29 cellular contexts compared by ENCODE assay signal in the genomic region with DNA sequence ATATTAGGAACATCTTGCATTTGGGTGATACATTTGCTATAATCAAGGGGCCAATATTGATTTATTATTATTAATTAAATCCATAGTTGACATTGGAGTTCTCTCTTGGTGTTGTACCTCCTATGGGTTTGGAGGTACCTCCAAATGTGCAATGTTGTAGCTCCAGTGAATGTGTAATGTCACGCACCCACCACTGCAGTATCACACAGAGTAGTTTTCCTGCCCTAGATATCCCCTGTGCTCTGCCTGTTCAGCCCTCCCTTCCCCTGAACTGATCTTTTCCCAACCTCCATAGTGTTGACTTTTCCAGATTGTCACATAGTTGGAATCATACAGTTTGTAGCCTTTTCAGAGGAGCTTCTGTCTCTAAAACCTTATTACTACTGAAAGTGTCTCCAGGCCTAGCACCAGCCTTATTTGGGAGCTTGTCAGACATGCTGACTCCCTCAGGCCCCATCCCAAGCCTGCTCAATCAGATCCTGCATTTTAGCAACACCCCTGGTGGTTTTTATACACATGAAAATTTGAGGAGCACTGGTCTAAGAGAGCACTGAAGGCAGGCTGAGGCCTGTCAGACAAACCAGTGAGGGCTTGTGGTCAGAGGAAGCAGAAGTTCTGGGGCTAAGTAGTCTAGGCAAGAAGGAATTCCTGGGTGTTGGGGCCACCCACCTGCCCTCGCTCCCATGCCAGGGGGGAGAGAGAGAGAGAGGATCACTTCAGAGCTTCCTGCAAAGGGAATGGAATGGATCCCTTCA.
"Had no signal": no experiment of that assay in that cellular context is flagged by ENCODE, and none has a peak within 500 bp of the region (broad histone marks: within the 10 kb centered on the region; RNA-seq: fewer than 3 reads in every experiment).

No MANE protein-coding gene starts in this region.

- H3K4me3 ChIP-seq: left lung, lower lobe of right lung, pancreas, prostate gland, skin epidermis, suprapubic skin, thoracic aorta, tibial artery, upper lobe of right lung had no signal

- H3K27ac ChIP-seq: left lung, lower lobe of right lung, pancreas, prostate gland, skin epidermis, suprapubic skin, thoracic aorta, tibial artery, upper lobe of right lung had no signal

- H3K36me3 Mint-ChIP-seq: mesothelial cell of epicardium; natural killer cell treated with Interleukin-12 subunit alpha and Interleukin-12 subunit beta and Interleukin-15 and Interleukin-18, amount 100 ng/mL, for 72 hours; stimulated activated effector memory CD8-positive, alpha-beta T cell treated with anti-CD3 and anti-CD28 coated beads, Interleukin-12 subunit alpha, Interleukin-12 subunit beta, amount 100 ng/mL, for 72 hours had no signal

- ATAC-seq: left colon; left lung; lower lobe of right lung; natural killer cell treated with Interleukin-12 subunit alpha and Interleukin-12 subunit beta and Interleukin-15 and Interleukin-18, amount 100 ng/mL, for 72 hours; pancreas; right cardiac atrium; sciatic nerve; stimulated activated effector memory CD8-positive, alpha-beta T cell treated with anti-CD3 and anti-CD28 coated beads, Interleukin-12 subunit alpha, Interleukin-12 subunit beta, amount 100 ng/mL, for 72 hours; upper lobe of right lung had no signal

- H3K4me3 Mint-ChIP-seq: mesothelial cell of epicardium; natural killer cell treated with Interleukin-12 subunit alpha and Interleukin-12 subunit beta and Interleukin-15 and Interleukin-18, amount 100 ng/mL, for 72 hours; stimulated activated effector memory CD8-positive, alpha-beta T cell treated with anti-CD3 and anti-CD28 coated beads, Interleukin-12 subunit alpha, Interleukin-12 subunit beta, amount 100 ng/mL, for 72 hours; stimulated activated naive CD8-positive, alpha-beta T cell treated with anti-CD3 and anti-CD28 coated beads, Interleukin-15, Interleukin-2, amounts not matched to agents 100 ng/mL and 50 ng/mL, for 24 hours had no signal

- H3K4me1 Mint-ChIP-seq: mesothelial cell of epicardium; naive B cell; stimulated activated effector memory CD8-positive, alpha-beta T cell treated with anti-CD3 and anti-CD28 coated beads, Interleukin-12 subunit alpha, Interleukin-12 subunit beta, amount 100 ng/mL, for 72 hours had no signal

- DNase-seq: hippocampal formation; kidney; left colon; left lung; lower lobe of right lung; mesendoderm; naive B cell; pancreas; posterior cingulate gyrus; retina; right cardiac atrium; stimulated activated CD4-positive, alpha-beta T cell treated with anti-CD3 and anti-CD28 coated beads, Interleukin-12 subunit alpha, Interleukin-12 subunit beta, amount 100 ng/mL, for 4 hours; stimulated activated CD4-positive, alpha-beta T cell treated with anti-CD3 and anti-CD28 coated beads, Interleukin-15, amount 100 ng/mL, for 24 hours; stimulated activated CD4-positive, alpha-beta T cell treated with anti-CD3 and anti-CD28 coated beads, Interleukin-2, amount 100 ng/mL, for 24 hours; stimulated activated CD4-positive, alpha-beta T cell treated with anti-CD3 and anti-CD28 coated beads, Interleukin-4, amount 100 ng/mL, for 1 hour; stimulated activated naive CD4-positive, alpha-beta T cell; tibial artery; trophoblast cell; upper lobe of right lung had no signal

- H3K27ac Mint-ChIP-seq: mesothelial cell of epicardium; naive B cell; natural killer cell treated with Interleukin-12 subunit alpha and Interleukin-12 subunit beta and Interleukin-15 and Interleukin-18, amount 100 ng/mL, for 72 hours; stimulated activated effector memory CD8-positive, alpha-beta T cell treated with anti-CD3 and anti-CD28 coated beads, Interleukin-12 subunit alpha, Interleukin-12 subunit beta, amount 100 ng/mL, for 72 hours; stimulated activated naive CD8-positive, alpha-beta T cell treated with anti-CD3 and anti-CD28 coated beads, Interleukin-15, Interleukin-2, amounts not matched to agents 100 ng/mL and 50 ng/mL, for 24 hours had no signal

- FAIRE-seq: kidney, pancreas, urothelium cell line had no signal
